22 cellular contexts compared by ENCODE assay signal in the genomic region with DNA sequence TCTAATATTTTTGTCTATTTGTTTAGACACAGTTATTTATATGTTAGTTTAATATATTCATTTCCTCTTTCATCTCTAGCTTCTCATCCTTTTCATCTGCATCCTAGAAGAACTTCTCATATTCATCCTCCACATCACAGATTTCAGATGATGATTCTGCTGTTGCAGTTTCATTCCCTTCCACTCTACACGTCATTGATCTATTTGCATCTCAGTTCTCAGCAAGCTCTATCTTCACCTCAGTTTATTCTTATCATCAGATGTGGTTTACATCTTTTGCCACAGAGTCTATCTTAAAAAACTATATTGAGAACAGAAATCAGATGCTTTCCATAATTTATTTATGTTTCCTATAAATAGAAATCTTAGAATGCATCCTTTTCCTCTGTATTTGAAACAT. TPM values are rescaled to one million over a fixed set of nuclear protein-coding genes. Genes with fewer than 3 reads are reported as not detected.
DNase-seq lines count a peak whose midpoint lies in the region; ATAC-seq and TF ChIP-seq lines count a peak whose summit lies in the region.
"Had no signal": no experiment of that assay in that cellular context is flagged by ENCODE, and none has a peak within 500 bp of the region (broad histone marks: within the 10 kb centered on the region; RNA-seq: fewer than 3 reads in every experiment).

No MANE protein-coding gene starts in this region.

- intact Hi-C loops in Calu3 (cut with micrococcal nuclease; ENCODE audit: unreplicated experiment) = no loop called here

- no peak overlapping the region for H3K9ac ChIP-seq in KMS-11
- H3K9ac ChIP-seq: BLaER1 treated with 17β-estradiol and CSF1 and Interleukin-3, amounts not matched to agents 10 nM and 100 nM had no signal

- ATAC-seq in GM18498 (IDR thresholded peaks at IDR 0.05; ENCODE audit: unreplicated experiment) = peak; percentile 37
- ATAC-seq: A549; CD8-positive, alpha-beta T cell; GM12878 had no signal

- no peak overlapping the region for H3K4me3 Mint-ChIP-seq in Calu3 (ENCODE audit: low read depth, unreplicated experiment)
- H3K4me3 Mint-ChIP-seq: B cell; CD4-positive, alpha-beta T cell; CD8-positive, alpha-beta T cell had no signal

- H3K4me1 ChIP-seq in KMS-11 (ENCODE audit: low read depth, poor library complexity, severe bottlenecking) = peaks cover 81% of the 10 kb centered on the region
- H3K4me1 ChIP-seq: Caco-2 had no signal

- CTCF ChIA-PET in Calu3 (lab: Charles Lee) = no interaction called here

- no peaks in the 10 kb centered on the region for H3K36me3 ChIP-seq in KMS-11 (ENCODE audit: insufficient read depth)
- H3K36me3 ChIP-seq: BLaER1 treated with 17β-estradiol and CSF1 and Interleukin-3, amounts not matched to agents 10 nM and 100 nM had no signal

- H3K79me2 ChIP-seq in KMS-11 (ENCODE audit: insufficient read depth, low read depth) = no peaks in the 10 kb centered on the region

- H3K4me2 ChIP-seq in KMS-11 = peak overlapping the region; percentile 36
- H3K4me2 ChIP-seq: A549; BLaER1 treated with 17β-estradiol and CSF1 and Interleukin-3, amounts not matched to agents 10 nM and 100 nM had no signal

- peaks cover 6% of the 10 kb centered on the region for H3K9me3 Mint-ChIP-seq in Calu3 (ENCODE audit: low read depth, unreplicated experiment)

- H3K27ac ChIP-seq in KMS-11 = no peak overlapping the region
- H3K27ac ChIP-seq: A549; BLaER1 treated with 17β-estradiol and CSF1 and Interleukin-3, amounts not matched to agents 10 nM and 100 nM; C4-2B had no signal

- no peaks in the 10 kb centered on the region for H4K20me1 ChIP-seq in KMS-11 (ENCODE audit: insufficient read depth)
- H4K20me1 ChIP-seq: BLaER1 treated with 17β-estradiol and CSF1 and Interleukin-3, amounts not matched to agents 10 nM and 100 nM had no signal

- H3K27me3 ChIP-seq in KMS-11 (ENCODE audit: insufficient read depth, low read depth) = no peaks in the 10 kb centered on the region
- H3K27me3 ChIP-seq: BLaER1 treated with 17β-estradiol and CSF1 and Interleukin-3, amounts not matched to agents 10 nM and 100 nM had no signal

- BruUV-seq in Calu3 (replicated peaks; lab: Mats Ljungman, UMichigan) = no TSS peak

- no peak overlapping the region for H2AFZ ChIP-seq in KMS-11 (ENCODE audit: low read depth)

- no peaks in the 10 kb centered on the region for H3K27me3 Mint-ChIP-seq in Calu3 (ENCODE audit: unreplicated experiment)
- H3K27me3 Mint-ChIP-seq: CD4-positive, alpha-beta T cell had no signal

- no peak overlapping the region for H3K4me3 ChIP-seq in KMS-11 (IDR thresholded peaks at IDR 0.05; ENCODE audit: insufficient read depth, low read depth, low read length)
- H3K4me3 ChIP-seq: A549; BLaER1 treated with 17β-estradiol and CSF1 and Interleukin-3, amounts not matched to agents 10 nM and 100 nM; GM12878 had no signal

- H3K27ac Mint-ChIP-seq in Calu3 (ENCODE audit: unreplicated experiment) = peak overlapping the region; percentile 2
- H3K27ac Mint-ChIP-seq: B cell; CD4-positive, alpha-beta T cell; CD8-positive, alpha-beta T cell had no signal

- peaks cover 29% of the 10 kb centered on the region for H3K36me3 Mint-ChIP-seq in Calu3 (ENCODE audit: insufficient read depth, unreplicated experiment)
- H3K36me3 Mint-ChIP-seq: CD8-positive, alpha-beta T cell had no signal

- DNase-seq in Calu3 (no peak), germinal center (ENCODE audit: low spot score) (peak; percentile 5), GM19240 (ENCODE audit: insufficient read length, low spot score) (no peak), nucleus accumbens (lab: John Stamatoyannopoulos, UW) (no peak), HUDEP-2 (lab: John Stamatoyannopoulos, UW; ENCODE audit: unreplicated experiment in 76 of 76) (no peak)
- DNase-seq: AML-193; Caco-2; CD4-positive, alpha-beta T cell; CD8-positive, alpha-beta T cell; DMS 273 treated with DMSO at 0.1 percent for 48 hours; DMS153; DMS79; DND-41; EL; GDM1 had no signal

- no peak for TF ChIP-seq CTCF in Calu3 (IDR thresholded peaks at IDR 0.05; ENCODE audit: unreplicated experiment)
- no peak for TF ChIP-seq CTCF in KMS-11 (conservative IDR thresholded peaks at IDR 0.05; ENCODE audit: low read depth, low read length)

- peaks cover 57% of the 10 kb centered on the region for H3K4me1 Mint-ChIP-seq in Calu3 (ENCODE audit: low read depth, unreplicated experiment)
- H3K4me1 Mint-ChIP-seq: B cell had no signal

RNA-seq across cellular contexts. Expression of a gene that starts 13.3 kb away (rescaled TPM):
- total RNA-seq in Calu3 (2022) = 12.7 and 15.8 TPM in 2 replicates
- total RNA-seq: Caco-2; CD4-positive, alpha-beta T cell; CD8-positive, alpha-beta T cell had no signal
